In genomic region chr17:61401280-61402072, GRCh38 we compare ENCODE assay signal across 11 cellular contexts. TPM values are rescaled to one million over a fixed set of nuclear protein-coding genes. Genes with fewer than 3 reads are reported as not detected.
DNase-seq lines count a peak whose midpoint lies in the region; ATAC-seq and TF ChIP-seq lines count a peak whose summit lies in the region.
"Had no signal": no experiment of that assay in that cellular context is flagged by ENCODE, and none has a peak within 500 bp of the region (broad histone marks: within the 10 kb centered on the region; RNA-seq: fewer than 3 reads in every experiment).

No MANE protein-coding gene starts in this region.

- H3K9me2 ChIP-seq in OCI-LY1 (ENCODE audit: low read depth, low read length), result no peaks in the 10 kb centered on the region

- H3K4me3 ChIP-seq in AG04449 (ENCODE audit: low read depth, low read length), result peak overlapping the region; percentile 76
- no peak overlapping the region for H3K4me3 ChIP-seq in OCI-LY1 (ENCODE audit: low read depth, low read length, poor library complexity, severe bottlenecking)
- H3K4me3 ChIP-seq in epithelial cell of proximal tubule (ENCODE audit: low read depth, low read length), result peak overlapping the region; percentile 75
- H3K4me3 ChIP-seq in neural progenitor cell, result no peak overlapping the region

- CTCF ChIA-PET in AG04449 (lab: Yijun Ruan, JAX) (interaction anchor here (0.6 to 8.8 kb wide), 13 partner anchors 7 to 680 kb away, joined by 3 to 55 read pairs (median 4); no protein-coding TSS in a partner anchor), RWPE1 (lab: Yijun Ruan, JAX) (interaction anchor here (1.1 kb wide), 1 partner anchor 430 kb away, joined by 4 read pairs; no protein-coding TSS in a partner anchor)

- TF ChIP-seq CTCF in AG04449 (IDR thresholded peaks at IDR 0.05; ENCODE audit: insufficient read depth, low read length, missing control alignments) (no peak), OCI-LY1 (IDR thresholded peaks at IDR 0.05; ENCODE audit: low read length) (no peak), epithelial cell of proximal tubule (conservative IDR thresholded peaks at IDR 0.05; ENCODE audit: low read depth, low read length) (no peak), neural progenitor cell (IDR thresholded peaks at IDR 0.05) (no peak), RWPE1 (conservative IDR thresholded peaks at IDR 0.05; ENCODE audit: low read depth) (no peak)

- H3F3A ChIP-seq in OCI-LY1 (ENCODE audit: insufficient read depth, low read length), result no peaks in the 10 kb centered on the region
- H3F3A ChIP-seq in neural progenitor cell (ENCODE audit: low read depth), result peaks cover 19% of the 10 kb centered on the region

- peak overlapping the region; percentile 80 for H3K4me3 Mint-ChIP-seq in neural progenitor cell

- H3K27me3 ChIP-seq in OCI-LY1 (ENCODE audit: insufficient read depth, low read length) (peaks cover 10% of the 10 kb centered on the region; the same call in 1 of the 2 replicates), neural progenitor cell (peaks cover 100% of the 10 kb centered on the region)

- H3K36me3 ChIP-seq in OCI-LY1 (ENCODE audit: insufficient read depth, low read length) (no peaks in the 10 kb centered on the region), neural progenitor cell (no peaks in the 10 kb centered on the region)

- H3K9me3 ChIP-seq in OCI-LY1 (ENCODE audit: low read length) (no peaks in the 10 kb centered on the region), neural progenitor cell (ENCODE audit: low read depth) (no peaks in the 10 kb centered on the region)

- H4K20me1 ChIP-seq in OCI-LY1 (ENCODE audit: insufficient read depth, low read length) (no peaks in the 10 kb centered on the region), neural progenitor cell (ENCODE audit: low read depth) (peaks cover 92% of the 10 kb centered on the region)

- H3K27ac Mint-ChIP-seq in neural progenitor cell, result no peak overlapping the region

- peaks cover 26% of the 10 kb centered on the region for H3K4me1 Mint-ChIP-seq in neural progenitor cell

- H3K4me1 ChIP-seq in OCI-LY1 (ENCODE audit: insufficient read depth, low read length, severe bottlenecking) (peaks cover 8% of the 10 kb centered on the region), neural progenitor cell (peaks cover 25% of the 10 kb centered on the region)
- H3K4me1 ChIP-seq: foreskin keratinocyte had no signal

- no peak overlapping the region for H2AFZ ChIP-seq in OCI-LY1 (ENCODE audit: low read length)
- no peak overlapping the region for H2AFZ ChIP-seq in neural progenitor cell (replicated peaks)

- H3K27me3 Mint-ChIP-seq in neural progenitor cell (ENCODE audit: insufficient read depth, low read depth), result peaks cover 64% of the 10 kb centered on the region

- no peaks in the 10 kb centered on the region for H3K36me3 Mint-ChIP-seq in neural progenitor cell

- no peak for DNase-seq in AG04449 (ENCODE audit: low read depth, low spot score)
- DNase-seq in epithelial cell of proximal tubule (ENCODE audit: low read depth), result no peak
- DNase-seq in neural progenitor cell (ENCODE audit: low spot score), result peak; percentile 21
- DNase-seq in NCI-H1092 treated with DMSO at 0.1 percent for 48 hours (lab: John Stamatoyannopoulos, UW), result no peak
- no peak for DNase-seq in activated effector memory CD4-positive, alpha-beta T cell treated with anti-CD3 and anti-CD28 coated beads, Interleukin-2, amount 50 U/mL, for 16 hours
- no peak for DNase-seq in RWPE1 (ENCODE audit: low spot score)
- DNase-seq: activated CD4-positive, CD25-positive, alpha-beta regulatory T cell; foreskin keratinocyte; NCI-H1048 had no signal

- H3K9ac ChIP-seq in OCI-LY1 (ENCODE audit: low read length) (no peak overlapping the region), neural progenitor cell (no peak overlapping the region)

- ATAC-seq in activated CD4-positive, CD25-positive, alpha-beta regulatory T cell treated with anti-CD3 and anti-CD28 coated beads, Interleukin-2, amount 50 U/mL, for 24 hours, result no peak
- ATAC-seq: foreskin keratinocyte had no signal

- POLR2A ChIA-PET in AG04449 (lab: Yijun Ruan, JAX) (interaction anchor here (1.5 kb wide), 1 partner anchor 11 kb away, joined by 6 read pairs; no protein-coding TSS in a partner anchor), RWPE1 (lab: Yijun Ruan, JAX; ENCODE audit: low non-redundant PET) (no interaction called here)

- H3K79me2 ChIP-seq in OCI-LY1 (ENCODE audit: insufficient read depth, low read length) (no peaks in the 10 kb centered on the region), neural progenitor cell (ENCODE audit: low read depth) (no peaks in the 10 kb centered on the region)

- H3K27ac ChIP-seq in OCI-LY1 (ENCODE audit: low read depth, low read length, poor library complexity, severe bottlenecking), result no peak overlapping the region
- H3K27ac ChIP-seq in neural progenitor cell, result no peak overlapping the region
- no peak overlapping the region for H3K27ac ChIP-seq in RWPE1
- H3K27ac ChIP-seq: foreskin keratinocyte had no signal

- H3K9me3 Mint-ChIP-seq in neural progenitor cell, result peaks cover 5% of the 10 kb centered on the region

- H3K4me2 ChIP-seq in OCI-LY1 (ENCODE audit: low read length), result 0 out of 2 replicates have a peak overlapping the region, but pooled peaks have one; percentile 12
- no peak overlapping the region for H3K4me2 ChIP-seq in neural progenitor cell

RNA-seq across cellular contexts. Expression of gene TBX2, which starts 1.8 kb away (rescaled TPM):
- total RNA-seq in epithelial cell of proximal tubule (1.7 and 2.2 TPM in 2 replicates), neural progenitor cell (ENCODE audit: low replicate concordance) (not detected in 2 replicates)
- total RNA-seq: foreskin keratinocyte had no signal

RNA-seq across cellular contexts. Expression of gene TBX4, which starts 50.7 kb away (rescaled TPM):
- total RNA-seq in epithelial cell of proximal tubule, result not detected in 2 replicates
- not detected in 2 replicates for total RNA-seq in neural progenitor cell (ENCODE audit: low replicate concordance)
- total RNA-seq: foreskin keratinocyte had no signal

Comparison
In these comparisons a context has a peak if more than half of its experiments do, and no peak if none do; other contexts are left out.
1. H3K4me3 ChIP-seq: peak in AG04449 (single experiment) and epithelial cell of proximal tubule (single experiment); none in OCI-LY1 (single experiment) and neural progenitor cell (single experiment).